2 cellular contexts compared by ENCODE assay signal in genomic region chr3:194287977-194288706, GRCh38.
TF ChIP-seq lines count a peak whose summit lies in the region.

No MANE protein-coding gene starts in this region.

TF ChIP-seq in HCT116, 20 proteins besides CTCF, POLR2A, EP300 and RAD21:
- TF ChIP-seq EZH2phosphoT487 (IDR thresholded peaks at IDR 0.05; ENCODE audit: borderline replicate concordance): no peak
- no peak for TF ChIP-seq CEBPB (IDR thresholded peaks at IDR 0.05; ENCODE audit: low read depth)
- no peak for TF ChIP-seq SIN3A (IDR thresholded peaks at IDR 0.05; ENCODE audit: low read depth)
- TF ChIP-seq MAX (IDR thresholded peaks at IDR 0.05): no peak
- no peak for TF ChIP-seq REST (IDR thresholded peaks at IDR 0.05; ENCODE audit: low read depth)
- TF ChIP-seq SRF (IDR thresholded peaks at IDR 0.05; ENCODE audit: low read depth): no peak
- no peak for TF ChIP-seq ZFX (IDR thresholded peaks at IDR 0.05)
- no peak for TF ChIP-seq POLR2AphosphoS5 (IDR thresholded peaks at IDR 0.05; ENCODE audit: low read depth, low read length)
- TF ChIP-seq SP1 (IDR thresholded peaks at IDR 0.05; ENCODE audit: low read depth): no peak
- TF ChIP-seq EZH2 (IDR thresholded peaks at IDR 0.05): no peak
- no peak for TF ChIP-seq ATF3 (IDR thresholded peaks at IDR 0.05)
- no peak for TF ChIP-seq ZNF274 (IDR thresholded peaks at IDR 0.05; ENCODE audit: low read depth, low read length)
TF ChIP-seq in HCT116: peak in this region for 0.

TF ChIP-seq in H1, 55 proteins besides CTCF, POLR2A, EP300 and RAD21 (continued from another document):
- TF ChIP-seq USF2 (IDR thresholded peaks at IDR 0.05; ENCODE audit: low read length) (no peak), SRF (IDR thresholded peaks at IDR 0.05; ENCODE audit: low read depth, low read length) (no peak), ATF3 (IDR thresholded peaks at IDR 0.05; ENCODE audit: insufficient read depth, low read depth, low read length) (no peak), TAF7 (optimal IDR thresholded peaks at IDR 0.05; ENCODE audit: borderline replicate concordance, low read depth, low read length) (no peak), CHD2 (IDR thresholded peaks at IDR 0.05; ENCODE audit: low read length) (no peak), CREB1 (IDR thresholded peaks at IDR 0.05) (no peak), HDAC2 (IDR thresholded peaks at IDR 0.05; ENCODE audit: borderline replicate concordance in 1 of 2, low read depth in 2 of 2, low read length in 2 of 2) (no peak), BRCA1 (IDR thresholded peaks at IDR 0.05; ENCODE audit: low read depth, low read length) (no peak), MAX (IDR thresholded peaks at IDR 0.05) (no peak), CTBP2 (IDR thresholded peaks at IDR 0.05; ENCODE audit: borderline replicate concordance, insufficient read depth, insufficient read length, low read length) (no peak), SIX5 (IDR thresholded peaks at IDR 0.05; ENCODE audit: low read depth, low read length) (no peak), BACH1 (IDR thresholded peaks at IDR 0.05; ENCODE audit: low read length) (no peak), RNF2 (IDR thresholded peaks at IDR 0.05; ENCODE audit: borderline replicate concordance, low read depth, low read length, missing control alignments, poor library complexity, severe bottlenecking) (no peak), SP1 (IDR thresholded peaks at IDR 0.05; ENCODE audit: low read depth, low read length) (no peak), KDM4A (IDR thresholded peaks at IDR 0.05; ENCODE audit: low read depth, low read length, severe bottlenecking) (no peak)
